ENCODE assay signal across 23 cellular contexts in the genomic region with DNA sequence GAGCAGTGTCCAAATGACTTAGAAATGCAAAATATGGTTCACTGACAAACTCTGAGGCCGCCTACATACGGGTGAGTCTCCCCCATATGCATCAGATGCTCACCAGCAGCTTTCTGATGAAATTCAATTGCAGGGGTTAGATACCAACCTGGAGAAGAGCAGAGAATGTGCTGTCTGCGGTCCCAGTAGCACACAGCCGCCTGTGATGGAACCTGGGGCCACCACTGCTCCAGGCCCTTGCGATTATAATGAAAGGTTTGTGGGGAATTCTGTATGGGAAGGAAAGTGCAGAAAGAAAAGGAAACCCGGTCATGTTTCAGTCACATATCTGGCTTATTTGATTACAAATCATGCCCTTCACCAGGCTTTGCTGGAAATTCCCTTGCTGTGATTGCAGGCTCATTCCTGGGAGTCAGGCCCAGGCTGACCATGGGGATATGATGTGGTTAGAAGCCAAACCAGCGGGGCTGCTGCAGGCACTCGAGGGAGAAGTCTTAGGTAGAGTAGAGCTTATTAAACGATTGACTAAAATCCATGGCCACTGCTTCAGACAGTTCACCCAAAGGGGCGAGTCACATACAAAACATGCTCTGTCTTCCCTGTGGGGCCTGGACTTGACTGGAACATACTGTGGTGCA. TPM values are rescaled to one million over a fixed set of nuclear protein-coding genes. Genes with fewer than 3 reads are reported as not detected.
DNase-seq lines count a peak whose midpoint lies in the region; ATAC-seq and TF ChIP-seq lines count a peak whose summit lies in the region.
"Had no signal": no experiment of that assay in that cellular context is flagged by ENCODE, and none has a peak within 500 bp of the region (broad histone marks: within the 10 kb centered on the region; RNA-seq: fewer than 3 reads in every experiment).

No MANE protein-coding gene starts in this region.

- H3K9me2 ChIP-seq in SK-N-SH, result no peaks in the 10 kb centered on the region

- H3K4me3 Mint-ChIP-seq in T-helper 2 cell treated with Interferon-gamma antibody and Interleukin-4, amounts not matched to agents 5 μg/mL and 100 μg/mL, for 36 hours, result no peak overlapping the region
- H3K4me3 Mint-ChIP-seq: activated B cell treated with CpG ODN at 0.5 μM for 24 hours; activated naive CD8-positive, alpha-beta T cell treated with anti-CD3 and anti-CD28 coated beads, Interleukin-2, amount 10 ng/mL, durations not matched to agents 7 days and 5 days; activated T-cell treated with anti-CD3 and anti-CD28 coated beads, Interleukin-2, amount 50 U/mL, for 72 hours; CD4-positive, alpha-beta memory T cell; effector memory CD8-positive, alpha-beta T cell; T-helper 1 cell treated with Interleukin-12 subunit alpha and Interleukin-12 subunit beta and Interleukin-4 antibody, amounts not matched to agents 30 μg/mL and 1 μg/mL, for 36 hours had no signal

- no peaks in the 10 kb centered on the region for H4K20me1 ChIP-seq in SK-N-SH (ENCODE audit: insufficient read depth)

- no peak overlapping the region for H2AFZ ChIP-seq in SK-N-SH (ENCODE audit: low read depth)

- H3K36me3 ChIP-seq in SK-N-SH (replicated peaks in 1 of 2; ENCODE audit: control insufficient read depth in 1 of 2, insufficient read depth in 2 of 2, low read length in 1 of 2) (no peaks in the 10 kb centered on the region), adipocyte (ENCODE audit: control insufficient read depth, insufficient read depth, low read length, severe bottlenecking) (no peaks in the 10 kb centered on the region)
- H3K36me3 ChIP-seq: pancreas had no signal

- H3K27me3 ChIP-seq in SK-N-SH (ENCODE audit: insufficient read depth) (no peaks in the 10 kb centered on the region), adipocyte (replicated peaks; ENCODE audit: control insufficient read depth, insufficient read depth, low read length) (no peaks in the 10 kb centered on the region)
- H3K27me3 ChIP-seq: pancreas had no signal

- no peak overlapping the region for H3K4me2 ChIP-seq in SK-N-SH

- no peaks in the 10 kb centered on the region for H3K4me1 Mint-ChIP-seq in T-helper 2 cell treated with Interferon-gamma antibody and Interleukin-4, amounts not matched to agents 5 μg/mL and 100 μg/mL, for 36 hours (ENCODE audit: low read depth)
- H3K4me1 Mint-ChIP-seq: activated naive CD8-positive, alpha-beta T cell treated with anti-CD3 and anti-CD28 coated beads, Interleukin-2, amount 10 ng/mL, durations not matched to agents 7 days and 5 days; CD4-positive, alpha-beta memory T cell had no signal

- no peaks in the 10 kb centered on the region for H3K36me3 Mint-ChIP-seq in T-helper 2 cell treated with Interferon-gamma antibody and Interleukin-4, amounts not matched to agents 5 μg/mL and 100 μg/mL, for 36 hours (ENCODE audit: low read depth)
- H3K36me3 Mint-ChIP-seq: activated naive CD8-positive, alpha-beta T cell treated with anti-CD3 and anti-CD28 coated beads, Interleukin-2, amount 10 ng/mL, durations not matched to agents 7 days and 5 days; CD4-positive, alpha-beta memory T cell had no signal

- no peak overlapping the region for H3K27ac ChIP-seq in SK-N-SH (ENCODE audit: low read depth in 2 of 2, low read length in 1 of 2)
- H3K27ac ChIP-seq: 22Rv1, pancreas had no signal

- H3K79me2 ChIP-seq in SK-N-SH (ENCODE audit: insufficient read depth), result no peaks in the 10 kb centered on the region

- no peak for TF ChIP-seq RAD21 in SK-N-SH (IDR thresholded peaks at IDR 0.05; ENCODE audit: low read length)

- WGBS in SK-N-SH (ENCODE audit: low lambda C conversion rate), result 73% methylated on average over 10 of the region's 10 CpGs

- CTCF ChIA-PET in SK-N-SH (lab: Yijun Ruan, JAX), result interaction anchor here (1.6 to 8.2 kb wide), 4 partner anchors 8 to 178 kb away, joined by 4 to 58 read pairs (median 18); no protein-coding TSS in a partner anchor

- H3K9me3 ChIP-seq in SK-N-SH (no peaks in the 10 kb centered on the region), adipocyte (ENCODE audit: control insufficient read depth, low read length) (no peaks in the 10 kb centered on the region)
- H3K9me3 ChIP-seq: pancreas had no signal

- H3K9ac ChIP-seq in SK-N-SH (no peak overlapping the region), adipocyte (ENCODE audit: low read length) (peak overlapping the region; percentile 28)

- no peak for TF ChIP-seq EP300 in SK-N-SH (IDR thresholded peaks at IDR 0.05; ENCODE audit: borderline replicate concordance in 1 of 2, low read depth in 1 of 2, low read length in 1 of 2)

- no peak for TF ChIP-seq CTCF in SK-N-SH (IDR thresholded peaks at IDR 0.05)
- no peak for TF ChIP-seq CTCF in fibroblast of the aortic adventitia (IDR thresholded peaks at IDR 0.05; ENCODE audit: insufficient read depth, low read length)

- H3F3A ChIP-seq in SK-N-SH (replicated peaks; ENCODE audit: insufficient read depth), result no peaks in the 10 kb centered on the region

- ATAC-seq in SK-N-SH treated with all-trans-retinoic acid at 6 μM for 48 hours, result peak; percentile 64
- ATAC-seq in GM18868 (IDR thresholded peaks at IDR 0.05; ENCODE audit: unreplicated experiment), result no peak
- ATAC-seq: activated T-cell treated with anti-CD3 and anti-CD28 coated beads, Interleukin-2, amount 50 U/mL, for 72 hours; effector memory CD8-positive, alpha-beta T cell had no signal

- POLR2A ChIA-PET in SK-N-SH (lab: Yijun Ruan, JAX), result no interaction called here

- H3K4me1 ChIP-seq in SK-N-SH (ENCODE audit: control insufficient read depth in 1 of 2, insufficient read depth in 2 of 2, low read depth in 1 of 2, low read length in 1 of 2) (peaks cover 4 to 11% of the 10 kb centered on the region in 2 experiments; a peak in 2 of 4 replicates), adipocyte (ENCODE audit: control insufficient read depth, insufficient read depth, low read length) (peaks cover 17% of the 10 kb centered on the region)
- H3K4me1 ChIP-seq: pancreas had no signal

- no peak for DNase-seq in SK-N-SH
- DNase-seq in adipocyte (ENCODE audit: low read depth), result peak; percentile 55
- DNase-seq in fibroblast of the aortic adventitia (ENCODE audit: low read depth), result peak; percentile 68
- DNase-seq in stromal cell of bone marrow (ENCODE audit: low read depth), result peak; percentile 61
- DNase-seq in NCI-H1417 treated with DMSO at 0.1 percent for 48 hours (lab: John Stamatoyannopoulos, UW), result no peak
- no peak for DNase-seq in T-helper 2 cell treated with Interferon-gamma antibody and Interleukin-4, amounts not matched to agents 5 μg/mL and 100 μg/mL, for 36 hours (ENCODE audit: low spot score)
- DNase-seq: activated B cell treated with CpG ODN at 0.5 μM for 24 hours; activated naive CD8-positive, alpha-beta T cell treated with anti-CD3 and anti-CD28 coated beads, Interleukin-2, amount 10 ng/mL, durations not matched to agents 7 days and 5 days; activated T-cell treated with anti-CD3 and anti-CD28 coated beads, Interleukin-2, amount 50 U/mL, for 72 hours; CD4-positive, alpha-beta memory T cell; central memory CD4-positive, alpha-beta T cell; DMS53; effector memory CD8-positive, alpha-beta T cell; NCI-H146; pancreas; stimulated activated CD4-positive, alpha-beta T cell treated with anti-CD3 and anti-CD28 coated beads, Interleukin-4, amount 100 ng/mL, for 4 hours; stimulated activated CD8-positive, alpha-beta memory T cell treated with anti-CD3 and anti-CD28 coated beads, Interleukin-4, amount 100 ng/mL, for 48 hours had no signal

- no peak overlapping the region for H3K4me3 ChIP-seq in SK-N-SH (ENCODE audit: low read depth in 2 of 2, low read length in 1 of 2)
- no peak overlapping the region for H3K4me3 ChIP-seq in adipocyte (ENCODE audit: low read length)
- H3K4me3 ChIP-seq in fibroblast of the aortic adventitia (ENCODE audit: low read depth, low read length), result no peak overlapping the region
- H3K4me3 ChIP-seq: pancreas, skin epidermis had no signal

- no peak overlapping the region for H3K27ac Mint-ChIP-seq in T-helper 2 cell treated with Interferon-gamma antibody and Interleukin-4, amounts not matched to agents 5 μg/mL and 100 μg/mL, for 36 hours
- H3K27ac Mint-ChIP-seq: activated B cell treated with CpG ODN at 0.5 μM for 24 hours; activated naive CD8-positive, alpha-beta T cell treated with anti-CD3 and anti-CD28 coated beads, Interleukin-2, amount 10 ng/mL, durations not matched to agents 7 days and 5 days; activated T-cell treated with anti-CD3 and anti-CD28 coated beads, Interleukin-2, amount 50 U/mL, for 72 hours; CD4-positive, alpha-beta memory T cell; effector memory CD8-positive, alpha-beta T cell; T-helper 1 cell treated with Interleukin-12 subunit alpha and Interleukin-12 subunit beta and Interleukin-4 antibody, amounts not matched to agents 30 μg/mL and 1 μg/mL, for 36 hours had no signal

- H3K9me3 Mint-ChIP-seq in T-helper 2 cell treated with Interferon-gamma antibody and Interleukin-4, amounts not matched to agents 5 μg/mL and 100 μg/mL, for 36 hours, result no peaks in the 10 kb centered on the region
- H3K9me3 Mint-ChIP-seq: activated B cell treated with CpG ODN at 0.5 μM for 24 hours; activated naive CD8-positive, alpha-beta T cell treated with anti-CD3 and anti-CD28 coated beads, Interleukin-2, amount 10 ng/mL, durations not matched to agents 7 days and 5 days; activated T-cell treated with anti-CD3 and anti-CD28 coated beads, Interleukin-2, amount 50 U/mL, for 72 hours; CD4-positive, alpha-beta memory T cell; effector memory CD8-positive, alpha-beta T cell; T-helper 1 cell treated with Interleukin-12 subunit alpha and Interleukin-12 subunit beta and Interleukin-4 antibody, amounts not matched to agents 30 μg/mL and 1 μg/mL, for 36 hours had no signal

- no peaks in the 10 kb centered on the region for H3K27me3 Mint-ChIP-seq in T-helper 2 cell treated with Interferon-gamma antibody and Interleukin-4, amounts not matched to agents 5 μg/mL and 100 μg/mL, for 36 hours (ENCODE audit: low read depth)
- H3K27me3 Mint-ChIP-seq: activated naive CD8-positive, alpha-beta T cell treated with anti-CD3 and anti-CD28 coated beads, Interleukin-2, amount 10 ng/mL, durations not matched to agents 7 days and 5 days; CD4-positive, alpha-beta memory T cell had no signal

TF ChIP-seq in SK-N-SH treated with all-trans-retinoic acid at 6 μM for 48 hours, 23 proteins besides CTCF, POLR2A, EP300 and RAD21 (continues in another document):
- TF ChIP-seq GLIS3 (CRISPR knock-in tag; IDR thresholded peaks at IDR 0.05) (no peak), ZFP3 (CRISPR knock-in tag; IDR thresholded peaks at IDR 0.05) (no peak), SNAI2 (CRISPR knock-in tag; IDR thresholded peaks at IDR 0.05) (no peak)

TF ChIP-seq in SK-N-SH, 30 proteins besides CTCF, POLR2A, EP300 and RAD21 (continues in another document):
- TF ChIP-seq RFX5 (IDR thresholded peaks at IDR 0.05; ENCODE audit: low read length), result no peak
- TF ChIP-seq MXI1 (IDR thresholded peaks at IDR 0.05; ENCODE audit: low read depth, low read length), result no peak
- TF ChIP-seq RCOR1 (IDR thresholded peaks at IDR 0.05; ENCODE audit: low read length), result no peak

RNA-seq across cellular contexts. Expression of a gene that starts 16.4 kb away (rescaled TPM):
- polyA plus RNA-seq in SK-N-SH (2012; rRNA removed), result 0.10 TPM in 2 replicates
- polyA plus RNA-seq in SK-N-SH (2012; cell fraction: cytosol; rRNA removed), result 0.08 and 0.16 TPM in 2 replicates
- polyA plus RNA-seq in SK-N-SH (2012; cell fraction: nucleus; rRNA removed), result 0.06 and 0.12 TPM in 2 replicates
- total RNA-seq in fibroblast of the aortic adventitia (ENCODE audit: low replicate concordance), result under 0.01 TPM in 2 replicates
- total RNA-seq: HT-29 had no signal
- polyA plus RNA-seq: CD4-positive, alpha-beta memory T cell had no signal

RNA-seq across cellular contexts. Expression of a gene that starts 47.5 kb away (rescaled TPM):
- polyA plus RNA-seq in SK-N-SH (2012; rRNA removed), result 17.8 and 22.9 TPM in 2 replicates
- 23.4 and 25.8 TPM in 2 replicates for polyA plus RNA-seq in SK-N-SH (2012; cell fraction: cytosol; rRNA removed)
- 13.7 and 23.4 TPM in 2 replicates for polyA plus RNA-seq in SK-N-SH (2012; cell fraction: nucleus; rRNA removed)
- total RNA-seq in fibroblast of the aortic adventitia (ENCODE audit: low replicate concordance), result 8.6 and 28.6 TPM in 2 replicates

Comparison
In these comparisons a context has a peak if more than half of its experiments do, and no peak if none do; other contexts are left out.
1. DNase-seq: peak in adipocyte (single experiment), fibroblast of the aortic adventitia (single experiment) and stromal cell of bone marrow (single experiment); none in SK-N-SH (single experiment), NCI-H1417 treated with DMSO at 0.1 percent for 48 hours (single experiment) and T-helper 2 cell treated with Interferon-gamma antibody and Interleukin-4, amounts not matched to agents 5 μg/mL and 100 μg/mL, for 36 hours (single experiment).